8 cellular contexts compared by ENCODE assay signal in genomic region chrX:49754238-49754857, GRCh38. TPM values are rescaled to one million over a fixed set of nuclear protein-coding genes. Genes with fewer than 3 reads are reported as not detected.
DNase-seq lines count a peak whose midpoint lies in the region; ATAC-seq and TF ChIP-seq lines count a peak whose summit lies in the region.

No MANE protein-coding gene starts in this region.

- H3K36me3 ChIP-seq in thyroid gland: no peaks in the 10 kb centered on the region

- no peaks in the 10 kb centered on the region for H3K9me3 ChIP-seq in thyroid gland

- no peak overlapping the region for H3K4me3 Mint-ChIP-seq in mesothelial cell of epicardium

- H3K27me3 ChIP-seq in thyroid gland: no peaks in the 10 kb centered on the region

- H3K36me3 Mint-ChIP-seq in mesothelial cell of epicardium: no peaks in the 10 kb centered on the region

- H3K4me1 ChIP-seq in thyroid gland: no peaks in the 10 kb centered on the region

- H3K27ac ChIP-seq in thyroid gland: no peak overlapping the region

- peak; percentile 51 for TF ChIP-seq CTCF in mesothelial cell of epicardium (IDR thresholded peaks at IDR 0.05; ENCODE audit: unreplicated experiment)
- TF ChIP-seq CTCF in thyroid gland (IDR thresholded peaks at IDR 0.05): peak in 5 of 6 experiments; percentile 20 to 61 (median 49)

- H3K4me1 Mint-ChIP-seq in mesothelial cell of epicardium: peaks cover 10% of the 10 kb centered on the region

- H3K9me3 Mint-ChIP-seq in mesothelial cell of epicardium: peaks cover 3% of the 10 kb centered on the region

- intact Hi-C loops in thyroid gland (cut with DNase I): no loop called here

- no peak overlapping the region for H3K27ac Mint-ChIP-seq in mesothelial cell of epicardium

- H3K4me3 ChIP-seq in thyroid gland (replicated peaks in 1 of 3): no peak overlapping the region

- DNase-seq in AG20443 (ENCODE audit: low spot score): peak; percentile 49
- peak; percentile 13 for DNase-seq in NCI-H1092 (lab: John Stamatoyannopoulos, UW)
- peak; percentile 21 to 42 for DNase-seq in activated CD4-positive, alpha-beta T cell treated with anti-CD3 and anti-CD28 coated beads for 4 hours
- DNase-seq in dermis microvascular lymphatic vessel endothelial cell (ENCODE audit: low read depth in 2 of 2): peak; percentile 14 to 36
- DNase-seq in mesothelial cell of epicardium (ENCODE audit: low spot score in 2 of 2, unreplicated experiment in 2 of 2): peak; percentile 24 to 43
- peak; percentile 35 to 43 for DNase-seq in thyroid gland
- no peak for DNase-seq in midbrain (lab: John Stamatoyannopoulos, UW)

- no peaks in the 10 kb centered on the region for H3K27me3 Mint-ChIP-seq in mesothelial cell of epicardium (ENCODE audit: low read depth)

- ATAC-seq in GM18502 (IDR thresholded peaks at IDR 0.05; ENCODE audit: poor library complexity, unreplicated experiment): peak; percentile 64

- no peak for TF ChIP-seq POLR2A in thyroid gland (IDR thresholded peaks at IDR 0.05)

- WGBS in thyroid gland, 2 donors: 9 to 14% methylated on average over 6 of the region's 6 CpGs

RNA-seq across cellular contexts. Expression of gene PAGE1, which starts 58.6 kb away (rescaled TPM):
- total RNA-seq in dermis microvascular lymphatic vessel endothelial cell (not detected in 2 replicates), mesothelial cell of epicardium (not detected in 3 replicates), thyroid gland (not detected)
